Comparison of ENCODE assay signal across 8 cellular contexts in genomic region chr10:108911814-108912541, GRCh38.
DNase-seq lines count a peak whose midpoint lies in the region; ATAC-seq, FAIRE-seq and TF ChIP-seq lines count a peak whose summit lies in the region.

No MANE protein-coding gene starts in this region.

- peak overlapping the region; percentile 33 for H3K4me3 ChIP-seq in bronchial epithelial cell (ENCODE audit: low read depth, low read length)

- no peaks in the 10 kb centered on the region for H3K4me1 Mint-ChIP-seq in activated T-helper 1 cell treated with anti-CD3 and anti-CD28 coated beads, Interleukin-12 subunit alpha, Interleukin-12 subunit beta, Interleukin-2, Interleukin-4 antibody, amounts not matched to agents 30 ng/mL and 10 ng/mL and 1 ng/mL, durations not matched to agents 14 hours and 24 hours and 36 hours (ENCODE audit: low read depth)

- peak; percentile 64 for ATAC-seq in GM19025 (IDR thresholded peaks at IDR 0.05; ENCODE audit: low read depth, unreplicated experiment)

- peaks cover 8% of the 10 kb centered on the region for H3K27me3 Mint-ChIP-seq in activated T-helper 1 cell treated with anti-CD3 and anti-CD28 coated beads, Interleukin-12 subunit alpha, Interleukin-12 subunit beta, Interleukin-2, Interleukin-4 antibody, amounts not matched to agents 30 ng/mL and 10 ng/mL and 1 ng/mL, durations not matched to agents 14 hours and 24 hours and 36 hours (ENCODE audit: insufficient read depth)

- peak; percentile 65 for TF ChIP-seq CTCF in bronchial epithelial cell (IDR thresholded peaks at IDR 0.05; ENCODE audit: insufficient read depth, low read length, severe bottlenecking)

- no peaks in the 10 kb centered on the region for H3K36me3 Mint-ChIP-seq in activated T-helper 1 cell treated with anti-CD3 and anti-CD28 coated beads, Interleukin-12 subunit alpha, Interleukin-12 subunit beta, Interleukin-2, Interleukin-4 antibody, amounts not matched to agents 30 ng/mL and 10 ng/mL and 1 ng/mL, durations not matched to agents 14 hours and 24 hours and 36 hours (ENCODE audit: low read depth)

- H3K27ac Mint-ChIP-seq in activated T-helper 1 cell treated with anti-CD3 and anti-CD28 coated beads, Interleukin-12 subunit alpha, Interleukin-12 subunit beta, Interleukin-2, Interleukin-4 antibody, amounts not matched to agents 30 ng/mL and 10 ng/mL and 1 ng/mL, durations not matched to agents 14 hours and 24 hours and 36 hours, result no peak overlapping the region

- no peak for FAIRE-seq in bronchial epithelial cell (lab: Jason Lieb, UNC)

- no peaks in the 10 kb centered on the region for H3K9me3 Mint-ChIP-seq in activated T-helper 1 cell treated with anti-CD3 and anti-CD28 coated beads, Interleukin-12 subunit alpha, Interleukin-12 subunit beta, Interleukin-2, Interleukin-4 antibody, amounts not matched to agents 30 ng/mL and 10 ng/mL and 1 ng/mL, durations not matched to agents 14 hours and 24 hours and 36 hours

- intact Hi-C loops in activated T-helper 1 cell treated with anti-CD3 and anti-CD28 coated beads, Interleukin-12 subunit alpha, Interleukin-12 subunit beta, Interleukin-2, Interleukin-4 antibody, amounts not matched to agents 30 ng/mL and 10 ng/mL and 1 ng/mL, durations not matched to agents 14 hours and 24 hours and 36 hours (cut with micrococcal nuclease), result no loop called here

- no peak overlapping the region for H3K4me3 Mint-ChIP-seq in activated T-helper 1 cell treated with anti-CD3 and anti-CD28 coated beads, Interleukin-12 subunit alpha, Interleukin-12 subunit beta, Interleukin-2, Interleukin-4 antibody, amounts not matched to agents 30 ng/mL and 10 ng/mL and 1 ng/mL, durations not matched to agents 14 hours and 24 hours and 36 hours

- DNase-seq in A172 (ENCODE audit: low spot score) (peak; percentile 20), HS-5 (ENCODE audit: low read depth) (peak; percentile 4), bronchial epithelial cell (ENCODE audit: low read depth) (peak; percentile 29), left kidney (ENCODE audit: low read depth, low spot score) (peak; percentile 96), superior temporal gyrus (ENCODE audit: extremely low spot score) (peak; percentile 44), NCI-H187 (lab: John Stamatoyannopoulos, UW) (no peak)
- DNase-seq in activated T-helper 1 cell treated with anti-CD3 and anti-CD28 coated beads, Interleukin-12 subunit alpha, Interleukin-12 subunit beta, Interleukin-2, Interleukin-4 antibody, amounts not matched to agents 30 ng/mL and 10 ng/mL and 1 ng/mL, durations not matched to agents 14 hours and 24 hours and 36 hours (ENCODE audit: low spot score), result no peak

- no peaks in the 10 kb centered on the region for H3K27me3 ChIP-seq in bronchial epithelial cell (ENCODE audit: control insufficient read depth, insufficient read depth, low read length)

- H3K36me3 ChIP-seq in bronchial epithelial cell (ENCODE audit: control insufficient read depth, insufficient read depth, low read length), result no peaks in the 10 kb centered on the region

Comparison
In these comparisons a context has a peak if more than half of its experiments do, and no peak if none do; other contexts are left out.
1. DNase-seq: peak in A172 (single experiment), HS-5 (single experiment), bronchial epithelial cell (single experiment), left kidney (single experiment) and superior temporal gyrus (single experiment); none in NCI-H187 (0 of 2) and activated T-helper 1 cell treated with anti-CD3 and anti-CD28 coated beads, Interleukin-12 subunit alpha, Interleukin-12 subunit beta, Interleukin-2, Interleukin-4 antibody, amounts not matched to agents 30 ng/mL and 10 ng/mL and 1 ng/mL, durations not matched to agents 14 hours and 24 hours and 36 hours (single experiment).